Comparison of ENCODE assay signal across 6 cellular contexts in genomic region chr1:173701299-173701698, GRCh38. TPM values are rescaled to one million over a fixed set of nuclear protein-coding genes. Genes with fewer than 3 reads are reported as not detected.
"Had no signal": no experiment of that assay in that cellular context is flagged by ENCODE, and none has a peak within 500 bp of the region (broad histone marks: within the 10 kb centered on the region; RNA-seq: fewer than 3 reads in every experiment).

No MANE protein-coding gene starts in this region.

RNA-seq across cellular contexts. Expression of gene ANKRD45, which starts 31.6 kb away (rescaled TPM):
- total RNA-seq: left lobe of liver; liver; lung microvascular endothelial cell; naive thymus-derived CD4-positive, alpha-beta T cell had no signal
- polyA plus RNA-seq: immature natural killer cell; liver; mammary epithelial cell; naive thymus-derived CD4-positive, alpha-beta T cell had no signal
